Comparison of ENCODE assay signal across 24 cellular contexts in genomic region chr4:152180369-152180768, GRCh38.
"Had no signal": no experiment of that assay in that cellular context is flagged by ENCODE, and none has a peak within 500 bp of the region (broad histone marks: within the 10 kb centered on the region; RNA-seq: fewer than 3 reads in every experiment).

No MANE protein-coding gene starts in this region.

- FAIRE-seq: endothelial cell of umbilical vein, islet of Langerhans, keratinocyte had no signal

- ATAC-seq: heart right ventricle; left lung; left ventricle myocardium superior; lower lobe of right lung; naive thymus-derived CD4-positive, alpha-beta T cell; natural killer cell had no signal

- H3K9me3 ChIP-seq: esophagus squamous epithelium, gastrocnemius medialis, left lung, lower lobe of right lung had no signal

- H3K27me3 ChIP-seq: dorsolateral prefrontal cortex, esophagus squamous epithelium, gastrocnemius medialis, heart right ventricle, left lung had no signal

- H3K36me3 ChIP-seq: esophagus squamous epithelium, gastrocnemius medialis, heart right ventricle, left lung, lower lobe of right lung had no signal

- H3K4me1 ChIP-seq: esophagus squamous epithelium, heart right ventricle, left lung, lower lobe of right lung had no signal

- H3K4me1 Mint-ChIP-seq: natural killer cell had no signal

- H3K9me3 Mint-ChIP-seq: natural killer cell had no signal

- H3K4me3 Mint-ChIP-seq: naive thymus-derived CD4-positive, alpha-beta T cell; natural killer cell had no signal

- H3K36me3 Mint-ChIP-seq: natural killer cell had no signal

- H3K27ac Mint-ChIP-seq: natural killer cell had no signal

- H3K27ac ChIP-seq: coronary artery, dorsolateral prefrontal cortex, esophagus squamous epithelium, gastrocnemius medialis, heart right ventricle, left lung, lower lobe of right lung had no signal

- DNase-seq: dermis blood vessel endothelial cell; dorsolateral prefrontal cortex; effector CD4-positive, alpha-beta T cell; effector memory CD4-positive, alpha-beta T cell; esophagus squamous epithelium; foreskin fibroblast; foreskin melanocyte; glutamatergic neuron; head of caudate nucleus; heart right ventricle; hippocampal formation; left cardiac atrium; left lung; left ventricle myocardium superior; lower lobe of right lung; mesenchymal stem cell; midbrain; naive thymus-derived CD4-positive, alpha-beta T cell; natural killer cell had no signal

- H3K4me3 ChIP-seq: coronary artery, dorsolateral prefrontal cortex, esophagus squamous epithelium, gastrocnemius medialis, heart right ventricle, left lung, lower lobe of right lung had no signal
